17 cellular contexts compared by ENCODE assay signal in the genomic region with DNA sequence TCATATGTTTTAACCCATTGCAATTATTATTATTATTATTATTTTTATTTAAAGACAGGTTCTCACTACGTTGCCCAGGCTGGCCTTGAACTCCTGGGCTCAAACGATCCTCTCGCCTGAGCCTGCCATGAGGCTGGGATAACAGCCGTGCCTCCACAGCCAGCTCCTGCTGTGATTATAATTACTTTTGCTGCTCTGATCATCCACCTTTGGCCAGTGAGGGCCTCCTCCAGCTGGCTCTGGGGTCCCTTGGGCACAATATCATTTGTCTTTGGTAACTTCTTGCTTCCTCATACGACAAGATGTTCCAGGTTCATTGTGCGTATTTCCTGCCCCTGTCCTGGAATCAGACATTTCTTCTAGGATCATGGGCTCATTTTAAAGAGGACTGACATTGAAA. TPM values are rescaled to one million over a fixed set of nuclear protein-coding genes. Genes with fewer than 3 reads are reported as not detected.
"Had no signal": no experiment of that assay in that cellular context is flagged by ENCODE, and none has a peak within 500 bp of the region (broad histone marks: within the 10 kb centered on the region; RNA-seq: fewer than 3 reads in every experiment).

No MANE protein-coding gene starts in this region.

- H3K4me1 Mint-ChIP-seq: activated CD4-positive, alpha-beta T cell treated with anti-CD3 and anti-CD28 coated beads for 36 hours; stimulated activated naive CD8-positive, alpha-beta T cell treated with anti-CD3 and anti-CD28 coated beads, Interleukin-15, amount 100 ng/mL, for 72 hours had no signal

- H3K36me3 Mint-ChIP-seq: activated naive CD4-positive, alpha-beta T cell treated with anti-CD3 and anti-CD28 coated beads, Interleukin-2, amount 50 U/mL, for 72 hours; natural killer cell treated with Interleukin-12 subunit alpha and Interleukin-12 subunit beta and Interleukin-15 and Interleukin-18, amount 100 ng/mL, for 72 hours; type B pancreatic cell had no signal

- ATAC-seq: activated CD4-positive, alpha-beta T cell treated with anti-CD3 and anti-CD28 coated beads for 36 hours; activated naive CD4-positive, alpha-beta T cell treated with anti-CD3 and anti-CD28 coated beads, Interleukin-2, amount 50 U/mL, for 72 hours; foreskin keratinocyte; natural killer cell treated with Interleukin-12 subunit alpha and Interleukin-12 subunit beta and Interleukin-15 and Interleukin-18, amount 100 ng/mL, for 72 hours; right cardiac atrium; stimulated activated naive CD8-positive, alpha-beta T cell treated with anti-CD3 and anti-CD28 coated beads, Interleukin-15, amount 100 ng/mL, for 72 hours had no signal

- H3K9me3 Mint-ChIP-seq: activated CD4-positive, alpha-beta memory T cell treated with anti-CD3 and anti-CD28 coated beads, Interleukin-2, amount 10 ng/mL, durations not matched to agents 7 days and 5 days; activated naive CD4-positive, alpha-beta T cell treated with anti-CD3 and anti-CD28 coated beads, Interleukin-2, amount 50 U/mL, for 72 hours; activated T-cell treated with anti-CD3 and anti-CD28 coated beads, Interleukin-2, amount 50 U/mL, for 24 hours; natural killer cell treated with Interleukin-12 subunit alpha and Interleukin-12 subunit beta and Interleukin-15 and Interleukin-18, amount 100 ng/mL, for 72 hours; stimulated activated naive CD8-positive, alpha-beta T cell treated with anti-CD3 and anti-CD28 coated beads, Interleukin-15, amount 100 ng/mL, for 72 hours; type B pancreatic cell had no signal

- H3K27ac Mint-ChIP-seq: activated CD4-positive, alpha-beta memory T cell treated with anti-CD3 and anti-CD28 coated beads, Interleukin-2, amount 10 ng/mL, durations not matched to agents 7 days and 5 days; activated CD4-positive, alpha-beta T cell treated with anti-CD3 and anti-CD28 coated beads for 36 hours; activated T-cell treated with anti-CD3 and anti-CD28 coated beads, Interleukin-2, amount 50 U/mL, for 24 hours; natural killer cell treated with Interleukin-12 subunit alpha and Interleukin-12 subunit beta and Interleukin-15 and Interleukin-18, amount 100 ng/mL, for 72 hours; progenitor cell of endocrine pancreas; stimulated activated naive CD8-positive, alpha-beta T cell treated with anti-CD3 and anti-CD28 coated beads, Interleukin-15, amount 100 ng/mL, for 72 hours; type B pancreatic cell had no signal

- H3K4me1 ChIP-seq: foreskin keratinocyte had no signal

- DNase-seq: activated CD4-positive, alpha-beta memory T cell treated with anti-CD3 and anti-CD28 coated beads, Interleukin-2, amount 10 ng/mL, durations not matched to agents 7 days and 5 days; activated CD4-positive, alpha-beta T cell treated with anti-CD3 and anti-CD28 coated beads for 36 hours; activated gamma-delta T cell; activated T-cell treated with anti-CD3 and anti-CD28 coated beads, Interleukin-2, amount 50 U/mL, for 24 hours; effector CD8-positive, alpha-beta T cell; foreskin keratinocyte; mesendoderm; occipital lobe; right cardiac atrium; small intestine; stimulated activated naive CD8-positive, alpha-beta T cell treated with anti-CD3 and anti-CD28 coated beads, Interleukin-15, amount 100 ng/mL, for 72 hours had no signal

- H3K4me3 Mint-ChIP-seq: activated CD4-positive, alpha-beta memory T cell treated with anti-CD3 and anti-CD28 coated beads, Interleukin-2, amount 10 ng/mL, durations not matched to agents 7 days and 5 days; activated CD4-positive, alpha-beta T cell treated with anti-CD3 and anti-CD28 coated beads for 36 hours; activated T-cell treated with anti-CD3 and anti-CD28 coated beads, Interleukin-2, amount 50 U/mL, for 24 hours; natural killer cell treated with Interleukin-12 subunit alpha and Interleukin-12 subunit beta and Interleukin-15 and Interleukin-18, amount 100 ng/mL, for 72 hours; stimulated activated naive CD8-positive, alpha-beta T cell treated with anti-CD3 and anti-CD28 coated beads, Interleukin-15, amount 100 ng/mL, for 72 hours; type B pancreatic cell had no signal

RNA-seq across cellular contexts. Expression of gene LRTM2, which starts 28.4 kb away (rescaled TPM):
- total RNA-seq: activated CD4-positive, alpha-beta memory T cell treated with anti-CD3 and anti-CD28 coated beads, Interleukin-2, amount 10 ng/mL, durations not matched to agents 7 days and 5 days; activated CD4-positive, alpha-beta T cell treated with anti-CD3 and anti-CD28 coated beads for 36 hours; activated naive CD4-positive, alpha-beta T cell treated with anti-CD3 and anti-CD28 coated beads, Interleukin-2, amount 50 U/mL, for 72 hours; foreskin keratinocyte; lower leg skin; natural killer cell treated with Interleukin-12 subunit alpha and Interleukin-12 subunit beta and Interleukin-15 and Interleukin-18, amount 100 ng/mL, for 72 hours; right cardiac atrium; T-helper 1 cell treated with Interleukin-12 subunit alpha and Interleukin-12 subunit beta and Interleukin-4 antibody, amounts not matched to agents 30 ng/mL and 1 ng/mL, for 36 hours had no signal
